In the genomic region with DNA sequence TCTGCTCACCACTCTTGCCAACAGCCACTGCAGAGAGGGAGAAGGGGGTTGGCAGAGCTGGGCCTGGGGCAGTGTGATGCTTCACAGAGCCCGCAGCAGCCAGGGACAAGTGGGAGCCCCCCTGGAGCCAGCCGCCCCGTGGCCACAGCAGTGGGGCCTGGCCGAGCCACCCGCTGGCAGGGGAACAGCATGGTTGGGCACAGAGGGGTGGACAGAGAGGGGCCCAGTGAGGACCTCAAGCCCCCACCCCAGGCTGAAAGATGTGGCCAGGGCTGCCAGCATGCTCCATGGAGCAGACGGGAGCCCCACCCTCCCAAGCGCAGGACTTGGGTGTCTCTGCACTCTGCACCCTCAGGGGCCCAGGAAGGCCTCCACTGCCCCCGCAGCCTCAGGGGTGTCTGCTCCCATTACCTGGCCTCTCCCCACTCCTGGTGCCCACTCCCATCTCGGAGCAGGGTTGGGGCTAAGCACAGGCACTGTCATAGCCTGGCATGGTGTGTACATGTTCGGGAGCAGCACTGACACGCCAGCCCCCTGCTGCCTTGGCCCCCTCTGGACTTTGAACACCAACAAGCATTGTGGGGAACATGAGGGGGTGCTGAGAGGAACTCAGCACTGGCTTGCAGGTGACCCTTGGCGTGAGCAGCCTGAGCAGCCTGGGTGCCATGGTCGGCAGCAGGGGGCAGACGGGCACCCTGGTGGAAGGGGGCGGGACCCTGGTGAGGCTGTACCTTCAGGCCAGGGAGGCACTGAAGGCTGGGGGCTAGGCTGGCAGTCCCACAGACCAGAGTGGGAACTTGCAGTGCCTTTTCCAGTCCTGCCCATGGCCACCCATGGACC, we compare ENCODE assay signal across 20 cellular contexts.
DNase-seq lines count a peak whose midpoint lies in the region; ATAC-seq, FAIRE-seq and TF ChIP-seq lines count a peak whose summit lies in the region.
"Had no signal": no experiment of that assay in that cellular context is flagged by ENCODE, and none has a peak within 500 bp of the region (broad histone marks: within the 10 kb centered on the region; RNA-seq: fewer than 3 reads in every experiment).

No MANE protein-coding gene starts in this region.

- DNase-seq in left ventricle myocardium superior (no peak), Right ventricle myocardium superior (no peak), kidney (peak; percentile 61), trophoblast cell (no peak), SW 1271 (lab: John Stamatoyannopoulos, UW) (no peak), NAMALWA (ENCODE audit: low spot score) (no peak), NCI-H1930 (lab: John Stamatoyannopoulos, UW) (no peak)
- DNase-seq: C1 segment of cervical spinal cord, DMS79, GOT3, KG1, MV-4-11, NCI-H1417, NCI-H2029, NCI-H345, NCI-H524 treated with DMSO at 0.1 percent for 48 hours, PC-3, RPMI8226 had no signal

- H2AFZ ChIP-seq in trophoblast cell (ENCODE audit: insufficient read depth, low read length, poor library complexity) = no peak overlapping the region

- no peak overlapping the region for H2BK5ac ChIP-seq in trophoblast cell (ENCODE audit: low read depth, low read length, poor library complexity)

- ATAC-seq in left ventricle myocardium superior (peak; percentile 24), Right ventricle myocardium superior (ENCODE audit: poor library complexity) (no peak)
- ATAC-seq: PC-3 had no signal

- no peak for FAIRE-seq in kidney (lab: Jason Lieb, UNC)
- FAIRE-seq: GM12892, GM18507 had no signal

- no peak overlapping the region for H3K4me2 ChIP-seq in trophoblast cell (ENCODE audit: low read length)

- intact Hi-C loops in left ventricle myocardium superior (cut with micrococcal nuclease) (no loop called here), Right ventricle myocardium superior (cut with DNase I) (no loop called here), kidney (cut with DNase I) (no loop called here)

- H3K4ac ChIP-seq in trophoblast cell (ENCODE audit: low read depth, low read length) = no peak overlapping the region

- H3K4me1 ChIP-seq in kidney (ENCODE audit: control insufficient read depth in 1 of 2, insufficient read depth in 1 of 2, low read depth in 1 of 2, low read length in 2 of 2) (no peaks in the 10 kb centered on the region), trophoblast cell (ENCODE audit: control insufficient read depth in 1 of 2, insufficient read depth in 2 of 2, low read length in 2 of 2) (no peaks in the 10 kb centered on the region)

- no peak overlapping the region for H3K23ac ChIP-seq in trophoblast cell (ENCODE audit: low read length)

- H4K8ac ChIP-seq in trophoblast cell (ENCODE audit: low read depth, low read length) = no peak overlapping the region

- H2BK120ac ChIP-seq in trophoblast cell (ENCODE audit: insufficient read depth, low read length, poor library complexity) = no peak overlapping the region

- H3K27me3 ChIP-seq in trophoblast cell (ENCODE audit: insufficient read depth, low read length) = no peaks in the 10 kb centered on the region

- H2AK5ac ChIP-seq in trophoblast cell (ENCODE audit: low read length) = no peak overlapping the region

- no peak for TF ChIP-seq CTCF in kidney (IDR thresholded peaks at IDR 0.05; ENCODE audit: borderline replicate concordance, extremely low read depth, insufficient read depth)

- H3K79me2 ChIP-seq in trophoblast cell (ENCODE audit: control insufficient read depth, insufficient read depth, low read length, poor library complexity) = no peaks in the 10 kb centered on the region

- H3K27ac ChIP-seq in kidney (ENCODE audit: low read depth in 2 of 2, low read length in 2 of 2) = no peak overlapping the region
- no peak overlapping the region for H3K27ac ChIP-seq in trophoblast cell (ENCODE audit: low read depth, low read length)

- H3K9ac ChIP-seq in kidney (ENCODE audit: low read length in 2 of 2) (no peak overlapping the region), trophoblast cell (ENCODE audit: low read length) (no peak overlapping the region)

- H4K12ac ChIP-seq in trophoblast cell (ENCODE audit: low read depth, low read length) = no peak overlapping the region

- no peaks in the 10 kb centered on the region for H3K36me3 ChIP-seq in kidney (ENCODE audit: control insufficient read depth in 1 of 2, insufficient read depth in 2 of 2, low read length in 2 of 2)
- H3K36me3 ChIP-seq in trophoblast cell (ENCODE audit: control insufficient read depth in 1 of 2, insufficient read depth in 2 of 2, low read length in 2 of 2) = no peaks in the 10 kb centered on the region

- H2BK12ac ChIP-seq in trophoblast cell (ENCODE audit: low read length) = no peak overlapping the region

- no CpG with 5 or more reads among the region's 15 CpGs for WGBS in trophoblast cell (ENCODE audit: extremely low coverage, insufficient coverage, insufficient read length)

- H3K18ac ChIP-seq in trophoblast cell (ENCODE audit: low read length) = no peak overlapping the region

- H3K9me3 ChIP-seq in kidney (ENCODE audit: control insufficient read depth in 1 of 2, low read length in 2 of 2) = no peaks in the 10 kb centered on the region
- H3K9me3 ChIP-seq in trophoblast cell (ENCODE audit: insufficient read depth, low read depth, low read length) = no peaks in the 10 kb centered on the region

- H3K14ac ChIP-seq in trophoblast cell (ENCODE audit: low read length) = no peak overlapping the region

- no peak overlapping the region for H4K91ac ChIP-seq in trophoblast cell (ENCODE audit: low read depth, low read length)

- no peak overlapping the region for H3K4me3 ChIP-seq in kidney (ENCODE audit: low read length in 2 of 2)
- peak overlapping the region; percentile 14 for H3K4me3 ChIP-seq in trophoblast cell (ENCODE audit: low read depth, low read length)

- H3K79me1 ChIP-seq in trophoblast cell (ENCODE audit: low read length) = no peaks in the 10 kb centered on the region
